Comparison of ENCODE assay signal across 35 cellular contexts in genomic region chr15:43070249-43070648, GRCh38.
"Had no signal": no experiment of that assay in that cellular context is flagged by ENCODE, and none has a peak within 500 bp of the region (broad histone marks: within the 10 kb centered on the region; RNA-seq: fewer than 3 reads in every experiment).

No MANE protein-coding gene starts in this region.

- H3K27me3 ChIP-seq: adrenal gland, ascending aorta, body of pancreas, brain microvascular endothelial cell, breast epithelium, cardiac muscle cell had no signal

- H3K9me3 ChIP-seq: adrenal gland, ascending aorta, body of pancreas, breast epithelium had no signal

- H3K36me3 ChIP-seq: breast epithelium had no signal

- ATAC-seq: activated naive CD4-positive, alpha-beta T cell treated with anti-CD3 and anti-CD28 coated beads, Interleukin-2, amount 50 U/mL, for 72 hours; activated naive CD8-positive, alpha-beta T cell treated with anti-CD3 and anti-CD28 coated beads, Interleukin-2, amount 50 U/mL, for 24 hours; activated T-cell treated with anti-CD3 and anti-CD28 coated beads, Interleukin-2, amount 50 U/mL, for 4 hours; activated T-cell treated with anti-CD3 and anti-CD28 coated beads, Interleukin-2, amount 50 U/mL, for 72 hours; activated T-helper 17 cell treated with anti-CD3 and anti-CD28 coated beads, Interleukin-2, amount 50 U/mL, for 72 hours; body of pancreas had no signal

- H3K4me3 ChIP-seq: adrenal gland, ascending aorta, body of pancreas, breast epithelium, cardiac muscle cell had no signal

- H3K27ac ChIP-seq: adrenal gland, ascending aorta, body of pancreas, brain microvascular endothelial cell, breast epithelium, cardiac muscle cell had no signal

- H3K4me1 ChIP-seq: adrenal gland, ascending aorta, body of pancreas, breast epithelium had no signal

- DNase-seq: activated effector memory CD4-positive, alpha-beta T cell treated with anti-CD3 and anti-CD28 coated beads, Interleukin-2, amount 50 U/mL, for 16 hours; activated effector memory CD4-positive, alpha-beta T cell treated with Interleukin-2 at 50 U/mL for 16 hours; activated gamma-delta T cell; activated gamma-delta T cell treated with Interleukin-2 at 50 U/mL for 16 hours; activated naive CD4-positive, alpha-beta T cell; activated naive CD4-positive, alpha-beta T cell treated with anti-CD3 and anti-CD28 coated beads for 36 hours; activated naive CD4-positive, alpha-beta T cell treated with anti-CD3 and anti-CD28 coated beads, Interleukin-2, amount 10 ng/mL, durations not matched to agents 7 days and 5 days; activated naive CD4-positive, alpha-beta T cell treated with anti-CD3 and anti-CD28 coated beads, Interleukin-2, amount 50 U/mL, for 16 hours; activated naive CD4-positive, alpha-beta T cell treated with Interleukin-2 at 50 U/mL for 16 hours; activated naive CD8-positive, alpha-beta T cell treated with anti-CD3 and anti-CD28 coated beads for 36 hours; activated naive CD8-positive, alpha-beta T cell treated with anti-CD3 and anti-CD28 coated beads, Interleukin-2, amount 10 ng/mL, durations not matched to agents 7 days and 5 days; activated naive CD8-positive, alpha-beta T cell treated with anti-CD3 and anti-CD28 coated beads, Interleukin-2, amount 50 U/mL, for 24 hours; activated T-cell treated with anti-CD3 and anti-CD28 coated beads for 4 hours; activated T-cell treated with anti-CD3 and anti-CD28 coated beads, Interleukin-2, amount 50 U/mL, for 1 hour; activated T-cell treated with anti-CD3 and anti-CD28 coated beads, Interleukin-2, amount 50 U/mL, for 24 hours; activated T-cell treated with anti-CD3 and anti-CD28 coated beads, Interleukin-2, amount 50 U/mL, for 4 hours; activated T-cell treated with anti-CD3 and anti-CD28 coated beads, Interleukin-2, amount 50 U/mL, for 48 hours; activated T-cell treated with anti-CD3 and anti-CD28 coated beads, Interleukin-2, amount 50 U/mL, for 72 hours; adrenal gland; amniotic stem cell; amygdala; anterior cingulate cortex; aorta; body of pancreas; brain microvascular endothelial cell; caudate nucleus; central memory CD4-positive, alpha-beta T cell; cerebellar nuclear complex had no signal

- FAIRE-seq: astrocyte, bronchial epithelial cell had no signal
